In the genomic region with DNA sequence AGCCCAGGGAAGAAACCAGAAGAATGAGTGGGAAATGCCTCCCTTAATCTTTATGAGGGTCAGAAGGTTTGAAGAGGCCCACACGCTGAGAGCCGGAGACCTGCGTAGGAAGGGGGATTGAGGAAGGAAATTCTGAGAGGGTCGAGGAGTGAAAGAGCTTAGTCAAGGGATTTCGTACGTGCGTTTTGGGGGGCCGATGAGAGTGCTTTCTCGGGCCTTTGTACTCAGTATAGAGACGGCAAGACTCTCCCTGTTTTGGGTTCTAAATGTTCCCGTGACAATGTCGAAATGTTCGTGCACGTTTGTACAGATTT, we compare ENCODE assay signal across 8 cellular contexts. TPM values are rescaled to one million over a fixed set of nuclear protein-coding genes. Genes with fewer than 3 reads are reported as not detected.
A peak's percentile ranks its signal among the peaks of the same experiment; 100 is the strongest.
DNase-seq lines count a peak whose midpoint lies in the region; ATAC-seq, FAIRE-seq and TF ChIP-seq lines count a peak whose summit lies in the region.

No MANE protein-coding gene starts in this region.

- H3K9me3 ChIP-seq in left ventricle myocardium inferior (replicated peaks) (no peaks in the 10 kb centered on the region), liver (ENCODE audit: control insufficient read depth in 4 of 4, low read length in 3 of 4) (no peaks in the 10 kb centered on the region)

- no peaks in the 10 kb centered on the region for H3K27me3 Mint-ChIP-seq in WTC11 (ENCODE audit: low read depth)

- 0% methylated on average over 14 of the region's 14 CpGs for WGBS in liver

- H3K4me3 ChIP-seq in left ventricle myocardium inferior (peak overlapping the region; percentile 87), liver (ENCODE audit: low read depth in 1 of 3, low read length in 3 of 3) (peak overlapping the region; percentile 62 to 73 (median 68))

- no peak for FAIRE-seq in urothelium cell line (lab: Jason Lieb, UNC)

- peak overlapping the region; percentile 94 for H3K27ac ChIP-seq in left ventricle myocardium inferior (replicated peaks)
- H3K27ac ChIP-seq in liver (ENCODE audit: low read depth in 1 of 2, low read length in 2 of 2), result peak overlapping the region; percentile 94 to 95

- ATAC-seq in left cardiac atrium (no peak), WTC11 (peak; percentile 3)

- POLR2A ChIA-PET in WTC11 (lab: Charles Lee), result interaction anchor here (1.7 kb wide), 1 partner anchor 11 kb away, joined by 3 read pairs; no protein-coding TSS in a partner anchor

- H3K4me1 Mint-ChIP-seq in WTC11, result peaks cover 25% of the 10 kb centered on the region

- TF ChIP-seq RAD21 in liver (IDR thresholded peaks at IDR 0.05), result no peak

- H3K36me3 ChIP-seq in left ventricle myocardium inferior (peaks cover 7% of the 10 kb centered on the region), liver (ENCODE audit: control insufficient read depth in 4 of 4, insufficient read depth in 3 of 4, low read depth in 1 of 4, low read length in 3 of 4) (no peaks in the 10 kb centered on the region)

- CTCF ChIA-PET in WTC11 (lab: Charles Lee), result interaction anchor here (1.4 to 1.7 kb wide), 2 partner anchors 107 to 125 kb away, joined by 3 to 11 read pairs; no protein-coding TSS in a partner anchor

- H3K9me3 Mint-ChIP-seq in WTC11, result peaks cover 6% of the 10 kb centered on the region

- peaks cover 12% of the 10 kb centered on the region for H3K36me3 Mint-ChIP-seq in WTC11

- TF ChIP-seq CTCF in left ventricle myocardium inferior (IDR thresholded peaks at IDR 0.05; ENCODE audit: borderline replicate concordance) (no peak), WTC11 (IDR thresholded peaks at IDR 0.05) (no peak), liver (IDR thresholded peaks at IDR 0.05; ENCODE audit: low read depth, low read length, missing input control) (no peak)

- H3K27me3 ChIP-seq in left ventricle myocardium inferior (ENCODE audit: low read depth) (no peaks in the 10 kb centered on the region), liver (ENCODE audit: control insufficient read depth in 4 of 4, insufficient read depth in 4 of 4, low read length in 3 of 4) (no peaks in the 10 kb centered on the region)

- peaks cover 64% of the 10 kb centered on the region for H3K4me1 ChIP-seq in left ventricle myocardium inferior
- peaks cover 6 to 23% (median 14%) of the 10 kb centered on the region in 4 donors for H3K4me1 ChIP-seq in liver (ENCODE audit: control insufficient read depth in 4 of 4, insufficient read depth in 4 of 4, low read length in 3 of 4)

- no peak for DNase-seq in left ventricle myocardium inferior
- DNase-seq in left cardiac atrium, result no peak
- DNase-seq in WTC11 (ENCODE audit: low spot score), result no peak
- DNase-seq in urothelium cell line (ENCODE audit: low spot score), result peak; percentile 6
- no peak for DNase-seq in NCI-H2029 treated with DMSO at 0.1 percent for 48 hours (lab: John Stamatoyannopoulos, UW)
- no peak for DNase-seq in NCI-H187 (lab: John Stamatoyannopoulos, UW)
- no peak for DNase-seq in amniotic stem cell (lab: John Stamatoyannopoulos, UW)

- peak overlapping the region; percentile 94 to 98 for H3K9ac ChIP-seq in liver (ENCODE audit: low read depth in 1 of 2, low read length in 2 of 2)

- no peak overlapping the region for H3K27ac Mint-ChIP-seq in WTC11

- H3K4me3 Mint-ChIP-seq in WTC11, result no peak overlapping the region

- intact Hi-C loops in left ventricle myocardium inferior (cut with micrococcal nuclease), result no loop called here
- intact Hi-C loops in left cardiac atrium (cut with DNase I), result no loop called here

TF ChIP-seq in WTC11, 78 proteins besides CTCF, POLR2A, EP300 and RAD21 (continues in another document):
- TF ChIP-seq, protein P1, sequence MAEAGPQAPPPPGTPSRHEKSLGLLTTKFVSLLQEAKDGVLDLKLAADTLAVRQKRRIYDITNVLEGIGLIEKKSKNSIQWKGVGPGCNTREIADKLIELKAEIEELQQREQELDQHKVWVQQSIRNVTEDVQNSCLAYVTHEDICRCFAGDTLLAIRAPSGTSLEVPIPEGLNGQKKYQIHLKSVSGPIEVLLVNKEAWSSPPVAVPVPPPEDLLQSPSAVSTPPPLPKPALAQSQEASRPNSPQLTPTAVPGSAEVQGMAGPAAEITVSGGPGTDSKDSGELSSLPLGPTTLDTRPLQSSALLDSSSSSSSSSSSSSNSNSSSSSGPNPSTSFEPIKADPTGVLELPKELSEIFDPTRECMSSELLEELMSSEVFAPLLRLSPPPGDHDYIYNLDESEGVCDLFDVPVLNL (CRISPR knock-in tag; IDR thresholded peaks at IDR 0.05; ENCODE audit: borderline replicate concordance, low read depth), result no peak
- TF ChIP-seq, protein P2, sequence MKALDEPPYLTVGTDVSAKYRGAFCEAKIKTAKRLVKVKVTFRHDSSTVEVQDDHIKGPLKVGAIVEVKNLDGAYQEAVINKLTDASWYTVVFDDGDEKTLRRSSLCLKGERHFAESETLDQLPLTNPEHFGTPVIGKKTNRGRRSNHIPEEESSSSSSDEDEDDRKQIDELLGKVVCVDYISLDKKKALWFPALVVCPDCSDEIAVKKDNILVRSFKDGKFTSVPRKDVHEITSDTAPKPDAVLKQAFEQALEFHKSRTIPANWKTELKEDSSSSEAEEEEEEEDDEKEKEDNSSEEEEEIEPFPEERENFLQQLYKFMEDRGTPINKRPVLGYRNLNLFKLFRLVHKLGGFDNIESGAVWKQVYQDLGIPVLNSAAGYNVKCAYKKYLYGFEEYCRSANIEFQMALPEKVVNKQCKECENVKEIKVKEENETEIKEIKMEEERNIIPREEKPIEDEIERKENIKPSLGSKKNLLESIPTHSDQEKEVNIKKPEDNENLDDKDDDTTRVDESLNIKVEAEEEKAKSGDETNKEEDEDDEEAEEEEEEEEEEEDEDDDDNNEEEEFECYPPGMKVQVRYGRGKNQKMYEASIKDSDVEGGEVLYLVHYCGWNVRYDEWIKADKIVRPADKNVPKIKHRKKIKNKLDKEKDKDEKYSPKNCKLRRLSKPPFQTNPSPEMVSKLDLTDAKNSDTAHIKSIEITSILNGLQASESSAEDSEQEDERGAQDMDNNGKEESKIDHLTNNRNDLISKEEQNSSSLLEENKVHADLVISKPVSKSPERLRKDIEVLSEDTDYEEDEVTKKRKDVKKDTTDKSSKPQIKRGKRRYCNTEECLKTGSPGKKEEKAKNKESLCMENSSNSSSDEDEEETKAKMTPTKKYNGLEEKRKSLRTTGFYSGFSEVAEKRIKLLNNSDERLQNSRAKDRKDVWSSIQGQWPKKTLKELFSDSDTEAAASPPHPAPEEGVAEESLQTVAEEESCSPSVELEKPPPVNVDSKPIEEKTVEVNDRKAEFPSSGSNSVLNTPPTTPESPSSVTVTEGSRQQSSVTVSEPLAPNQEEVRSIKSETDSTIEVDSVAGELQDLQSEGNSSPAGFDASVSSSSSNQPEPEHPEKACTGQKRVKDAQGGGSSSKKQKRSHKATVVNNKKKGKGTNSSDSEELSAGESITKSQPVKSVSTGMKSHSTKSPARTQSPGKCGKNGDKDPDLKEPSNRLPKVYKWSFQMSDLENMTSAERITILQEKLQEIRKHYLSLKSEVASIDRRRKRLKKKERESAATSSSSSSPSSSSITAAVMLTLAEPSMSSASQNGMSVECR (CRISPR knock-in tag; IDR thresholded peaks at IDR 0.05; ENCODE audit: borderline replicate concordance), result no peak

TF ChIP-seq in liver, 16 proteins besides CTCF, POLR2A, EP300 and RAD21:
- TF ChIP-seq, protein P3, sequence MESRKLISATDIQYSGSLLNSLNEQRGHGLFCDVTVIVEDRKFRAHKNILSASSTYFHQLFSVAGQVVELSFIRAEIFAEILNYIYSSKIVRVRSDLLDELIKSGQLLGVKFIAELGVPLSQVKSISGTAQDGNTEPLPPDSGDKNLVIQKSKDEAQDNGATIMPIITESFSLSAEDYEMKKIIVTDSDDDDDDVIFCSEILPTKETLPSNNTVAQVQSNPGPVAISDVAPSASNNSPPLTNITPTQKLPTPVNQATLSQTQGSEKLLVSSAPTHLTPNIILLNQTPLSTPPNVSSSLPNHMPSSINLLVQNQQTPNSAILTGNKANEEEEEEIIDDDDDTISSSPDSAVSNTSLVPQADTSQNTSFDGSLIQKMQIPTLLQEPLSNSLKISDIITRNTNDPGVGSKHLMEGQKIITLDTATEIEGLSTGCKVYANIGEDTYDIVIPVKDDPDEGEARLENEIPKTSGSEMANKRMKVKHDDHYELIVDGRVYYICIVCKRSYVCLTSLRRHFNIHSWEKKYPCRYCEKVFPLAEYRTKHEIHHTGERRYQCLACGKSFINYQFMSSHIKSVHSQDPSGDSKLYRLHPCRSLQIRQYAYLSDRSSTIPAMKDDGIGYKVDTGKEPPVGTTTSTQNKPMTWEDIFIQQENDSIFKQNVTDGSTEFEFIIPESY (IDR thresholded peaks at IDR 0.05), result no peak
- no peak for TF ChIP-seq HNF4G (IDR thresholded peaks at IDR 0.05)
- TF ChIP-seq NR2F2 (IDR thresholded peaks at IDR 0.05), result no peak
- no peak for TF ChIP-seq HNF4A (conservative IDR thresholded peaks at IDR 0.05)
- no peak for TF ChIP-seq FOXA1 (IDR thresholded peaks at IDR 0.05)
- TF ChIP-seq SP1 (IDR thresholded peaks at IDR 0.05), result no peak
- TF ChIP-seq GABPA (IDR thresholded peaks at IDR 0.05 in 1 of 2, conservative IDR thresholded peaks at IDR 0.05 in 1 of 2), result no peak
- no peak for TF ChIP-seq RXRA (IDR thresholded peaks at IDR 0.05)
- TF ChIP-seq JUND (IDR thresholded peaks at IDR 0.05), result no peak
- TF ChIP-seq, protein P4, sequence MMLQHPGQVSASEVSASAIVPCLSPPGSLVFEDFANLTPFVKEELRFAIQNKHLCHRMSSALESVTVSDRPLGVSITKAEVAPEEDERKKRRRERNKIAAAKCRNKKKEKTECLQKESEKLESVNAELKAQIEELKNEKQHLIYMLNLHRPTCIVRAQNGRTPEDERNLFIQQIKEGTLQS (IDR thresholded peaks at IDR 0.05), result no peak
- TF ChIP-seq, protein P5, sequence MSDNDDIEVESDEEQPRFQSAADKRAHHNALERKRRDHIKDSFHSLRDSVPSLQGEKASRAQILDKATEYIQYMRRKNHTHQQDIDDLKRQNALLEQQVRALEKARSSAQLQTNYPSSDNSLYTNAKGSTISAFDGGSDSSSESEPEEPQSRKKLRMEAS (IDR thresholded peaks at IDR 0.05), result no peak
- TF ChIP-seq YY1 (IDR thresholded peaks at IDR 0.05), result no peak
- no peak for TF ChIP-seq TAF1 (conservative IDR thresholded peaks at IDR 0.05)

RNA-seq across cellular contexts. Expression of a gene that starts 0.5 kb away (rescaled TPM):
- 105 TPM for total RNA-seq in left ventricle myocardium inferior
- 100 to 1,000 TPM in 1 of 2 donors, 10 to 100 TPM in 1; 91.2 to 128 TPM for total RNA-seq in left cardiac atrium
- 129 to 141 TPM (median 132 TPM) in 3 replicates for total RNA-seq in WTC11 (2021)
- total RNA-seq in liver, result 100 to 1,000 TPM in 1 of 2 donors, 10 to 100 TPM in 1; 98.9 to 102 TPM
- 100 to 1,000 TPM in 1 of 2 donors, 10 to 100 TPM in 1; 54.6 to 106 TPM for polyA plus RNA-seq in liver
